ENCODE assay signal across 11 cellular contexts in genomic region chr4:103429283-103429682, GRCh38.
A peak's percentile ranks its signal among the peaks of the same experiment; 100 is the strongest.
DNase-seq lines count a peak whose midpoint lies in the region; ATAC-seq and TF ChIP-seq lines count a peak whose summit lies in the region.
"Had no signal": no experiment of that assay in that cellular context is flagged by ENCODE, and none has a peak within 500 bp of the region (broad histone marks: within the 10 kb centered on the region; RNA-seq: fewer than 3 reads in every experiment).

No MANE protein-coding gene starts in this region.

- no peak overlapping the region for H3K4me2 ChIP-seq in mesendoderm (ENCODE audit: low read length)

- H3K4ac ChIP-seq in mesendoderm (ENCODE audit: low read depth, low read length): no peak overlapping the region

- peaks cover 2% of the 10 kb centered on the region for H3K27me3 Mint-ChIP-seq in activated CD8-positive, alpha-beta T cell treated with anti-CD3 and anti-CD28 coated beads for 36 hours
- H3K27me3 Mint-ChIP-seq in activated CD8-positive, alpha-beta T cell treated with anti-CD3 and anti-CD28 coated beads, Interleukin-2, amount 10 ng/mL, durations not matched to agents 7 days and 5 days (ENCODE audit: low read depth): no peaks in the 10 kb centered on the region

- H3K79me2 ChIP-seq in mesendoderm (ENCODE audit: control insufficient read depth, insufficient read depth, low read length): no peaks in the 10 kb centered on the region

- intact Hi-C loops in activated CD8-positive, alpha-beta T cell treated with anti-CD3 and anti-CD28 coated beads for 36 hours (cut with micrococcal nuclease): no loop called here

- peak; percentile 66 for ATAC-seq in activated CD8-positive, alpha-beta T cell treated with anti-CD3 and anti-CD28 coated beads for 36 hours
- no peak for ATAC-seq in activated CD8-positive, alpha-beta T cell treated with anti-CD3 and anti-CD28 coated beads, Interleukin-2, amount 10 ng/mL, durations not matched to agents 7 days and 5 days
- no peak for ATAC-seq in activated CD4-positive, CD25-positive, alpha-beta regulatory T cell treated with anti-CD3 and anti-CD28 coated beads, Interleukin-2, amount 50 U/mL, for 24 hours
- ATAC-seq: left colon had no signal

- H3K79me1 ChIP-seq in mesendoderm (ENCODE audit: low read length): no peaks in the 10 kb centered on the region

- no peak overlapping the region for H2AK5ac ChIP-seq in mesendoderm (ENCODE audit: low read length)

- no peak for TF ChIP-seq CTCF in activated CD8-positive, alpha-beta T cell treated with anti-CD3 and anti-CD28 coated beads for 36 hours (IDR thresholded peaks at IDR 0.05)

- no CpG with 5 or more reads among the region's 7 CpGs for WGBS in mesendoderm (ENCODE audit: extremely low coverage, insufficient coverage, low lambda C conversion rate)

- H4K8ac ChIP-seq in mesendoderm (ENCODE audit: low read depth, low read length): no peak overlapping the region

- H3K36me3 Mint-ChIP-seq in activated CD8-positive, alpha-beta T cell treated with anti-CD3 and anti-CD28 coated beads for 36 hours (ENCODE audit: low read depth): no peaks in the 10 kb centered on the region
- no peaks in the 10 kb centered on the region for H3K36me3 Mint-ChIP-seq in activated CD8-positive, alpha-beta T cell treated with anti-CD3 and anti-CD28 coated beads, Interleukin-2, amount 10 ng/mL, durations not matched to agents 7 days and 5 days (ENCODE audit: low read depth)

- peak; percentile 27 for DNase-seq in activated CD8-positive, alpha-beta T cell treated with anti-CD3 and anti-CD28 coated beads for 36 hours
- DNase-seq in activated CD8-positive, alpha-beta T cell treated with anti-CD3 and anti-CD28 coated beads, Interleukin-2, amount 10 ng/mL, durations not matched to agents 7 days and 5 days: no peak
- peak; percentile 52 for DNase-seq in H7
- peak; percentile 48 for DNase-seq in Jurkat, Clone E6-1 (ENCODE audit: low read depth, low spot score)
- DNase-seq in mesendoderm: peak; percentile 81
- no peak for DNase-seq in SW480 (ENCODE audit: low spot score)
- no peak for DNase-seq in NCI-H1417 treated with DMSO at 0.1 percent for 48 hours (lab: John Stamatoyannopoulos, UW)
- DNase-seq: left colon, SIG-M5 had no signal

- no peak overlapping the region for H2BK5ac ChIP-seq in mesendoderm (ENCODE audit: low read length)

- POLR2A ChIA-PET in activated CD8-positive, alpha-beta T cell treated with anti-CD3 and anti-CD28 coated beads for 36 hours (lab: Charles Lee): no interaction called here
- POLR2A ChIA-PET in activated CD8-positive, alpha-beta T cell treated with anti-CD3 and anti-CD28 coated beads, Interleukin-2, amount 10 ng/mL, durations not matched to agents 7 days and 5 days (lab: Charles Lee): no interaction called here

- no peaks in the 10 kb centered on the region for H3K36me3 ChIP-seq in H7 (replicated peaks; ENCODE audit: control insufficient read depth, insufficient read depth, low read length)
- no peaks in the 10 kb centered on the region for H3K36me3 ChIP-seq in mesendoderm (ENCODE audit: control insufficient read depth, insufficient read depth, low read length)

- CTCF ChIA-PET in activated CD8-positive, alpha-beta T cell treated with anti-CD3 and anti-CD28 coated beads for 36 hours (lab: Charles Lee): no interaction called here
- CTCF ChIA-PET in activated CD8-positive, alpha-beta T cell treated with anti-CD3 and anti-CD28 coated beads, Interleukin-2, amount 10 ng/mL, durations not matched to agents 7 days and 5 days (lab: Charles Lee): no interaction called here

- H3K9me3 Mint-ChIP-seq in activated CD8-positive, alpha-beta T cell treated with anti-CD3 and anti-CD28 coated beads for 36 hours: no peaks in the 10 kb centered on the region
- no peaks in the 10 kb centered on the region for H3K9me3 Mint-ChIP-seq in activated CD8-positive, alpha-beta T cell treated with anti-CD3 and anti-CD28 coated beads, Interleukin-2, amount 10 ng/mL, durations not matched to agents 7 days and 5 days (ENCODE audit: insufficient read depth)

- no peak overlapping the region for H3K27ac ChIP-seq in mesendoderm (ENCODE audit: low read depth, low read length)
- H3K27ac ChIP-seq: HL-60 had no signal

- no peak overlapping the region for H3K9ac ChIP-seq in mesendoderm (ENCODE audit: low read length)

- H3K23ac ChIP-seq in mesendoderm (ENCODE audit: low read length): no peak overlapping the region

- no peak overlapping the region for H3K56ac ChIP-seq in mesendoderm (ENCODE audit: low read length)

- no peak overlapping the region for H4K5ac ChIP-seq in mesendoderm (ENCODE audit: low read length)

- no peak overlapping the region for H3K27ac Mint-ChIP-seq in activated CD8-positive, alpha-beta T cell treated with anti-CD3 and anti-CD28 coated beads for 36 hours
- H3K27ac Mint-ChIP-seq in activated CD8-positive, alpha-beta T cell treated with anti-CD3 and anti-CD28 coated beads, Interleukin-2, amount 10 ng/mL, durations not matched to agents 7 days and 5 days: no peak overlapping the region

- H3K27me3 ChIP-seq in H7 (ENCODE audit: control insufficient read depth, insufficient read depth, low read length) (no peaks in the 10 kb centered on the region), mesendoderm (ENCODE audit: insufficient read depth, low read length, poor library complexity) (no peaks in the 10 kb centered on the region)

- no peak overlapping the region for H2BK120ac ChIP-seq in mesendoderm (ENCODE audit: low read depth, low read length)

- H3K4me3 Mint-ChIP-seq in activated CD8-positive, alpha-beta T cell treated with anti-CD3 and anti-CD28 coated beads for 36 hours: no peak overlapping the region
- no peak overlapping the region for H3K4me3 Mint-ChIP-seq in activated CD8-positive, alpha-beta T cell treated with anti-CD3 and anti-CD28 coated beads, Interleukin-2, amount 10 ng/mL, durations not matched to agents 7 days and 5 days

- H2BK15ac ChIP-seq in mesendoderm (replicated peaks; ENCODE audit: low read depth): no peak overlapping the region

- no peaks in the 10 kb centered on the region for H3K4me1 Mint-ChIP-seq in activated CD8-positive, alpha-beta T cell treated with anti-CD3 and anti-CD28 coated beads for 36 hours (ENCODE audit: low read depth)
- no peaks in the 10 kb centered on the region for H3K4me1 Mint-ChIP-seq in activated CD8-positive, alpha-beta T cell treated with anti-CD3 and anti-CD28 coated beads, Interleukin-2, amount 10 ng/mL, durations not matched to agents 7 days and 5 days (ENCODE audit: low read depth)

- no peaks in the 10 kb centered on the region for H3K4me1 ChIP-seq in mesendoderm (ENCODE audit: control insufficient read depth, low read depth, low read length)

- H3K4me3 ChIP-seq in H7 (ENCODE audit: insufficient read depth, low read depth, low read length): no peak overlapping the region
- H3K4me3 ChIP-seq in Jurkat, Clone E6-1 (ENCODE audit: low read length): no peak overlapping the region
- no peak overlapping the region for H3K4me3 ChIP-seq in mesendoderm (ENCODE audit: low read length)

- no peak overlapping the region for H3K18ac ChIP-seq in mesendoderm (ENCODE audit: low read length)

Comparison
In these comparisons a context has a peak if more than half of its experiments do, and no peak if none do; other contexts are left out.
1. DNase-seq: peak in activated CD8-positive, alpha-beta T cell treated with anti-CD3 and anti-CD28 coated beads for 36 hours (single experiment), H7 (single experiment), Jurkat, Clone E6-1 (single experiment) and mesendoderm (single experiment); none in activated CD8-positive, alpha-beta T cell treated with anti-CD3 and anti-CD28 coated beads, Interleukin-2, amount 10 ng/mL, durations not matched to agents 7 days and 5 days (single experiment), SW480 (single experiment) and NCI-H1417 treated with DMSO at 0.1 percent for 48 hours (single experiment).